ENCODE assay signal across 27 cellular contexts in genomic region chr15:47766406-47766805, GRCh38.
"Had no signal": no experiment of that assay in that cellular context is flagged by ENCODE, and none has a peak within 500 bp of the region (broad histone marks: within the 10 kb centered on the region; RNA-seq: fewer than 3 reads in every experiment).

No MANE protein-coding gene starts in this region.

- ATAC-seq: stimulated activated effector memory CD8-positive, alpha-beta T cell treated with anti-CD3 and anti-CD28 coated beads, Interleukin-12 subunit alpha, Interleukin-12 subunit beta, amount 100 ng/mL, for 72 hours; stimulated activated memory B cell treated with anti-CD40 and anti-IgM and Interleukin-4, amounts not matched to agents 10 μg/mL and 1 μg/mL and 100 μg/mL, for 72 hours; stimulated activated naive B cell treated with anti-CD40 and anti-IgM and Interleukin-4, amounts not matched to agents 10 μg/mL and 1 μg/mL and 100 μg/mL, for 72 hours; stimulated activated naive CD8-positive, alpha-beta T cell treated with anti-CD3 and anti-CD28 coated beads, Interleukin-15, amount 100 ng/mL, for 72 hours; stimulated activated naive CD8-positive, alpha-beta T cell treated with anti-CD3 and anti-CD28 coated beads, Interleukin-15, Interleukin-2, amounts not matched to agents 100 U/mL and 50 U/mL, for 24 hours; upper lobe of right lung had no signal

- H3K27me3 ChIP-seq: stomach, suprapubic skin, testis, thyroid gland, tibial artery, tibial nerve, transverse colon, upper lobe of left lung, upper lobe of right lung, uterus, vagina had no signal

- H3K27ac ChIP-seq: stomach, suprapubic skin, testis, thoracic aorta, thyroid gland, tibial artery, tibial nerve, transverse colon, upper lobe of left lung, upper lobe of right lung, uterus, vagina had no signal

- FAIRE-seq: urothelium cell line had no signal

- H3K36me3 ChIP-seq: uterus had no signal

- H3K9me3 ChIP-seq: stomach, suprapubic skin, testis, thoracic aorta, thyroid gland, tibial artery, tibial nerve, transverse colon, upper lobe of left lung, upper lobe of right lung, uterus, vagina had no signal

- H3K4me1 ChIP-seq: stomach, suprapubic skin, testis, thyroid gland, tibial artery, tibial nerve, transverse colon, upper lobe of left lung, upper lobe of right lung, uterus, vagina had no signal

- DNase-seq: stimulated activated CD4-positive, alpha-beta T cell treated with anti-CD3 and anti-CD28 coated beads, Interleukin-2, amount 100 ng/mL, for 48 hours; stimulated activated CD4-positive, alpha-beta T cell treated with anti-CD3 and anti-CD28 coated beads, Interleukin-4, amount 100 ng/mL, for 1 hour; stimulated activated CD4-positive, alpha-beta T cell treated with anti-CD3 and anti-CD28 coated beads, Interleukin-4, amount 100 ng/mL, for 24 hours; stimulated activated CD4-positive, alpha-beta T cell treated with anti-CD3 and anti-CD28 coated beads, Interleukin-4, amount 100 ng/mL, for 4 hours; stimulated activated CD8-positive, alpha-beta memory T cell treated with anti-CD3 and anti-CD28 coated beads, Interleukin-4, amount 100 ng/mL, for 48 hours; stimulated activated naive B cell treated with anti-CD40 and anti-IgM and Interleukin-4, amounts not matched to agents 10 μg/mL and 1 μg/mL and 100 μg/mL, for 72 hours; stimulated activated naive CD4-positive, alpha-beta T cell; stimulated activated naive CD4-positive, alpha-beta T cell treated with Interleukin-2 at 50 U/mL for 16 hours; stimulated activated naive CD8-positive, alpha-beta T cell treated with anti-CD3 and anti-CD28 coated beads, Interleukin-15, amount 100 ng/mL, for 72 hours; stimulated activated naive CD8-positive, alpha-beta T cell treated with anti-CD3 and anti-CD28 coated beads, Interleukin-15, Interleukin-2, amounts not matched to agents 100 U/mL and 50 U/mL, for 24 hours; stomach; substantia nigra; testis; thyroid gland; tibial artery; transverse colon; trophoblast cell; upper lobe of left lung; upper lobe of right lung; uterus had no signal

- H3K4me3 ChIP-seq: stomach, suprapubic skin, testis, thoracic aorta, thyroid gland, tibial artery, tibial nerve, transverse colon, upper lobe of left lung, upper lobe of right lung, uterus, vagina had no signal
